Comparison of ENCODE assay signal across 33 cellular contexts in the genomic region with DNA sequence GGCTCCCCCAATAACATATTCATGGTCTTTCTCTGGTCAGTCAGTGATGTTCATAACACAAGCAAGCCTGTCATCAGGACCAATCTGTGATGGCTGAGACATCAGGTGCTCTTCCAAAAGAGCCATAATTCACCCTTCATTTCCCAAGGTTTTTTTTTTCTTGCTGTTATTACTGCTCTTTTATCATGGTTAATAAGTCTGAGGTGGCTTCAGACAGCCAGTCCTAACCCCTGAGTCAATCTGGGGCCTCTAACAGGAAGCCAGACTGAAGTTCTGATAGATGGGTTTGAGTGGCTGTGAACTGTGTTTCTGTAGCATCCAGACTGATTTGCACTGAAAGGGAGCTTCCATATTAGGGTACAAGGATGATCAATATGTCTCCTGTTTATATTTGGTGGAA. TPM values are rescaled to one million over a fixed set of nuclear protein-coding genes. Genes with fewer than 3 reads are reported as not detected.
DNase-seq lines count a peak whose midpoint lies in the region; ATAC-seq and TF ChIP-seq lines count a peak whose summit lies in the region.
"Had no signal": no experiment of that assay in that cellular context is flagged by ENCODE, and none has a peak within 500 bp of the region (broad histone marks: within the 10 kb centered on the region; RNA-seq: fewer than 3 reads in every experiment).

No MANE protein-coding gene starts in this region.

- H4K20me1 ChIP-seq in PC-9 (ENCODE audit: insufficient read depth) = peaks cover 16% of the 10 kb centered on the region

- H3K27ac ChIP-seq in PC-9 (peak overlapping the region; percentile 91), esophagus squamous epithelium (peak overlapping the region; percentile 3 to 93 (median 78))
- H3K27ac ChIP-seq: cardiac muscle cell, left lung, Peyer's patch had no signal

- TF ChIP-seq CTCF in PC-9 (conservative IDR thresholded peaks at IDR 0.05) (no peak), esophagus squamous epithelium (IDR thresholded peaks at IDR 0.05) (no peak), type B pancreatic cell (conservative IDR thresholded peaks at IDR 0.05) (no peak)

- no peaks in the 10 kb centered on the region for H3K9me3 Mint-ChIP-seq in type B pancreatic cell
- H3K9me3 Mint-ChIP-seq: activated CD8-positive, alpha-beta T cell treated with anti-CD3 and anti-CD28 coated beads for 36 hours; activated naive CD4-positive, alpha-beta T cell treated with anti-CD3 and anti-CD28 coated beads, Interleukin-2, amount 50 U/mL, for 72 hours; activated T-helper 2 cell treated with anti-CD3 and anti-CD28 coated beads, Interferon-gamma antibody, Interleukin-2, Interleukin-4, amounts not matched to agents 10 μg/mL and 5 μg/mL and 100 μg/mL, durations not matched to agents 14 hours and 24 hours and 36 hours; GM23338; T-helper 2 cell treated with Interferon-gamma antibody and Interleukin-4, amounts not matched to agents 5 μg/mL and 100 μg/mL, for 36 hours had no signal

- no peaks in the 10 kb centered on the region for H3K9me3 ChIP-seq in PC-9 (ENCODE audit: insufficient read depth, low read depth)
- no peaks in the 10 kb centered on the region for H3K9me3 ChIP-seq in esophagus squamous epithelium
- H3K9me3 ChIP-seq: left lung, MG63, Peyer's patch had no signal

- H3K79me2 ChIP-seq in PC-9 (ENCODE audit: low read depth) = peaks cover 100% of the 10 kb centered on the region

- BruUV-seq in PC-9 (replicated peaks; lab: Mats Ljungman, UMichigan) = no TSS peak

- H3K9me2 ChIP-seq in PC-9 (ENCODE audit: insufficient read depth) = no peaks in the 10 kb centered on the region

- peaks cover 47% of the 10 kb centered on the region for H3K36me3 ChIP-seq in PC-9 (ENCODE audit: low read depth)
- H3K36me3 ChIP-seq in esophagus squamous epithelium = peaks cover 0 to 6% (median 0%) of the 10 kb centered on the region in 3 donors
- H3K36me3 ChIP-seq: cardiac muscle cell, left lung, MG63, Peyer's patch had no signal

- no peak overlapping the region for H3K4me3 Mint-ChIP-seq in type B pancreatic cell
- H3K4me3 Mint-ChIP-seq: activated CD4-positive, alpha-beta T cell treated with anti-CD3 and anti-CD28 coated beads for 36 hours; activated CD8-positive, alpha-beta T cell treated with anti-CD3 and anti-CD28 coated beads for 36 hours; GM23338; T-helper 2 cell treated with Interferon-gamma antibody and Interleukin-4, amounts not matched to agents 5 μg/mL and 100 μg/mL, for 36 hours had no signal

- peak overlapping the region; percentile 91 for H3K4me2 ChIP-seq in PC-9
- H3K4me2 ChIP-seq: GM23338 had no signal

- H3K4me1 Mint-ChIP-seq in type B pancreatic cell (ENCODE audit: unreplicated experiment) = peaks cover 50% of the 10 kb centered on the region

- H3K4me1 ChIP-seq in PC-9 (replicated peaks; ENCODE audit: insufficient read depth) (peaks cover 100% of the 10 kb centered on the region), esophagus squamous epithelium (peaks cover 4 to 100% (median 26%) of the 10 kb centered on the region in 3 donors)

- no peak for ATAC-seq in HG03039 (IDR thresholded peaks at IDR 0.05; ENCODE audit: unreplicated experiment)
- no peak for ATAC-seq in GM21360 (IDR thresholded peaks at IDR 0.05; ENCODE audit: unreplicated experiment)
- ATAC-seq: activated CD4-positive, alpha-beta T cell treated with anti-CD3 and anti-CD28 coated beads for 36 hours; activated CD8-positive, alpha-beta T cell treated with anti-CD3 and anti-CD28 coated beads for 36 hours; activated naive CD4-positive, alpha-beta T cell treated with anti-CD3 and anti-CD28 coated beads, Interleukin-2, amount 50 U/mL, for 72 hours; GM23338; K562 had no signal

- intact Hi-C loops in PC-9 (cut with micrococcal nuclease; ENCODE audit: unreplicated experiment) = no loop called here
- intact Hi-C loops in esophagus squamous epithelium (cut with DNase I) = no loop called here

- H3K36me3 Mint-ChIP-seq in type B pancreatic cell = no peaks in the 10 kb centered on the region
- H3K36me3 Mint-ChIP-seq: activated naive CD4-positive, alpha-beta T cell treated with anti-CD3 and anti-CD28 coated beads, Interleukin-2, amount 50 U/mL, for 72 hours had no signal

- TF ChIP-seq POLR2A in esophagus squamous epithelium (IDR thresholded peaks at IDR 0.05) = no peak

- POLR2A ChIA-PET in PC-9 (lab: Charles Lee; ENCODE audit: unreplicated experiment) = no interaction called here

- H3K27me3 ChIP-seq in PC-9 (ENCODE audit: insufficient read depth, low read depth) = no peaks in the 10 kb centered on the region
- H3K27me3 ChIP-seq in esophagus squamous epithelium = no peaks in the 10 kb centered on the region
- H3K27me3 ChIP-seq: cardiac muscle cell, left lung, MG63, Peyer's patch had no signal

- peak; percentile 25 for DNase-seq in NCI-H146 (lab: John Stamatoyannopoulos, UW)
- no peak for DNase-seq in NCI-H146 treated with DMSO at 0.1 percent for 48 hours (lab: John Stamatoyannopoulos, UW; ENCODE audit: unreplicated experiment)
- DNase-seq in PC-9 = no peak
- no peak for DNase-seq in esophagus squamous epithelium (lab: John Stamatoyannopoulos, UW)
- no peak for DNase-seq in type B pancreatic cell (ENCODE audit: extremely low spot score, unreplicated experiment)
- DNase-seq in DMS114 treated with DMSO at 0.1 percent for 48 hours (lab: John Stamatoyannopoulos, UW; ENCODE audit: unreplicated experiment) = no peak
- DNase-seq: 8988T; activated CD4-positive, alpha-beta T cell treated with anti-CD3 and anti-CD28 coated beads for 36 hours; activated CD8-positive, alpha-beta T cell treated with anti-CD3 and anti-CD28 coated beads for 36 hours; activated T-cell treated with anti-CD3 and anti-CD28 coated beads for 4 hours; aorta; effector CD4-positive, alpha-beta T cell; left lung; mesenchymal stem cell; MG63; NCI-H1105; NCI-H1930; NCI-H69; Peyer's patch; retina; SHP77 treated with DMSO at 0.1 percent for 48 hours; small intestine; stimulated activated naive CD4-positive, alpha-beta T cell had no signal

- no peak overlapping the region for H2AFZ ChIP-seq in PC-9
- H2AFZ ChIP-seq: GM23338 had no signal

- H3K27me3 Mint-ChIP-seq in type B pancreatic cell = no peaks in the 10 kb centered on the region

- CTCF ChIA-PET in PC-9 (lab: Charles Lee) = interaction anchor here (0.6 kb wide), 1 partner anchor 12 kb away, joined by 3 read pairs; no protein-coding TSS in a partner anchor

- H3F3A ChIP-seq in PC-9 (ENCODE audit: insufficient read depth, low read depth) = peaks cover 72% of the 10 kb centered on the region

- H3K27ac Mint-ChIP-seq in type B pancreatic cell = peak overlapping the region; percentile 2
- H3K27ac Mint-ChIP-seq: activated CD4-positive, alpha-beta T cell treated with anti-CD3 and anti-CD28 coated beads for 36 hours; activated CD8-positive, alpha-beta T cell treated with anti-CD3 and anti-CD28 coated beads for 36 hours; activated naive CD4-positive, alpha-beta T cell treated with anti-CD3 and anti-CD28 coated beads, Interleukin-2, amount 50 U/mL, for 72 hours; activated T-helper 2 cell treated with anti-CD3 and anti-CD28 coated beads, Interferon-gamma antibody, Interleukin-2, Interleukin-4, amounts not matched to agents 10 μg/mL and 5 μg/mL and 100 μg/mL, durations not matched to agents 14 hours and 24 hours and 36 hours; GM23338; T-helper 2 cell treated with Interferon-gamma antibody and Interleukin-4, amounts not matched to agents 5 μg/mL and 100 μg/mL, for 36 hours had no signal

- H3K4me3 ChIP-seq in PC-9 = peak overlapping the region; percentile 30; the same call in 1 of the 2 replicates
- H3K4me3 ChIP-seq in esophagus squamous epithelium = peak overlapping the region in 3 of 4 donors; percentile 9 to 18 (median 15)
- H3K4me3 ChIP-seq: cardiac muscle cell, GM23338, K562, left lung, MG63, Peyer's patch had no signal

RNA-seq across cellular contexts. Expression of a gene that starts 8.8 kb away (rescaled TPM):
- total RNA-seq in PC-9 (2021) (85.7 and 118 TPM in 2 replicates), esophagus squamous epithelium (100 to 1,000 TPM; 265 to 388 (median 325) TPM), type B pancreatic cell (ENCODE audit: low replicate concordance) (31.5 and 44.8 TPM in 2 replicates)
- total RNA-seq: activated CD8-positive, alpha-beta T cell treated with anti-CD3 and anti-CD28 coated beads for 36 hours; activated naive CD4-positive, alpha-beta T cell treated with anti-CD3 and anti-CD28 coated beads, Interleukin-2, amount 50 U/mL, for 72 hours; activated T-helper 2 cell treated with anti-CD3 and anti-CD28 coated beads, Interferon-gamma antibody, Interleukin-2, Interleukin-4, amounts not matched to agents 10 μg/mL and 5 μg/mL and 100 μg/mL, durations not matched to agents 14 hours and 24 hours and 36 hours; cardiac muscle cell; glomerular endothelial cell; GM23338; osteocyte had no signal
